In the genomic region with DNA sequence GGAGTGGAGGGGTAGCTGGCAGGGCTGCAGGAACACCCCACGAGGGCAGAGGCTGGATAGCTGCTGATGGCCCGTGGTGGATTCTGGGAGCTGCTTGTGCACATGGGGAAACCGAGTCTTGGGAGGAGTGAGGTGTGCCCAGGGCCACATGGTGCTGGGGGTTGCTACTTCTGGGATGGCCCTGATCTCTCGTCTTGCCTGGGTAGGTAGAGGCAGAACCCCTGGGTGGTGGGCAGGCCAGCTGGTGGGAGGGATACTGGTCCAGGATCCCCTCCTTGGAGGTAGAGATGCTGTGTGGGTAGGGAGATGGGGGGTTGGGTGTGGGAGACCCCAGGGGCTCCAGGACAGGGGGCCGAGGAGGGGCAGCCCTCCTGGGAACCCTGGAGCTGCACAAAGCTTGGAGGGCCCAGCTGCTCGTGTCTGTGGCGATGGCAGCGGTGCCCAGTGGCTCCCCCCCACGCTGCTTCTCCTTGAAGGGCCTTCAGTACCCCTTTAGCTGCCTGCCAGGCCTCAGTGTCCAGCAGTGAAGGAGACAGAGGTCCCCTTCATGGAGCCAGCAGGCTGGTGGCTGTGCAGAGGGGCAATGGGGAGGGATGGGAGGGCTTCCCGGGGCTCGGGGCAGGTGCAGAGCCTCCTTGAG, we compare ENCODE assay signal across 1 cellular context.
TF ChIP-seq lines count a peak whose summit lies in the region.

No MANE protein-coding gene starts in this region.

TF ChIP-seq in H1, 55 proteins besides CTCF, POLR2A, EP300 and RAD21:
- TF ChIP-seq CTBP2 (IDR thresholded peaks at IDR 0.05; ENCODE audit: borderline replicate concordance, insufficient read depth, insufficient read length, low read length): no peak
- TF ChIP-seq JUN (IDR thresholded peaks at IDR 0.05; ENCODE audit: low read depth, low read length): no peak
- no peak for TF ChIP-seq CBX5 (IDR thresholded peaks at IDR 0.05; ENCODE audit: low read depth, low read length)
- TF ChIP-seq RNF2 (IDR thresholded peaks at IDR 0.05; ENCODE audit: borderline replicate concordance, low read depth, low read length, missing control alignments, poor library complexity, severe bottlenecking): no peak
- TF ChIP-seq MAFK (IDR thresholded peaks at IDR 0.05; ENCODE audit: low read depth, low read length): no peak
- no peak for TF ChIP-seq KDM4A (IDR thresholded peaks at IDR 0.05; ENCODE audit: low read depth, low read length, severe bottlenecking)
- no peak for TF ChIP-seq SP2 (IDR thresholded peaks at IDR 0.05; ENCODE audit: low read length)
- TF ChIP-seq PHF8 (conservative IDR thresholded peaks at IDR 0.05; ENCODE audit: low read depth, low read length): no peak
- no peak for TF ChIP-seq ATF3 (IDR thresholded peaks at IDR 0.05; ENCODE audit: insufficient read depth, low read depth, low read length)
TF ChIP-seq in H1: peak in this region for 0.
